In genomic region chr6:105282801-105283585, GRCh38 we compare ENCODE assay signal across 16 cellular contexts.
"Had no signal": no experiment of that assay in that cellular context is flagged by ENCODE, and none has a peak within 500 bp of the region (broad histone marks: within the 10 kb centered on the region; RNA-seq: fewer than 3 reads in every experiment).

No MANE protein-coding gene starts in this region.

- H3K4me1 Mint-ChIP-seq: central memory CD8-positive, alpha-beta T cell; nephron; stimulated activated naive B cell treated with anti-CD40 and anti-IgM and Interleukin-4, amounts not matched to agents 10 μg/mL and 1 μg/mL and 100 μg/mL, for 72 hours had no signal

- DNase-seq: activated CD4-positive, alpha-beta T cell treated with anti-CD3 and anti-CD28 coated beads, Interleukin-2, amount 50 U/mL, for 1 hour; activated CD4-positive, CD25-positive, alpha-beta regulatory T cell treated with anti-CD3 and anti-CD28 coated beads, Interleukin-2, amount 50 U/mL, for 72 hours; activated CD8-positive, alpha-beta memory T cell treated with anti-CD3 and anti-CD28 coated beads, Interleukin-2, amount 50 U/mL, for 4 hours; activated naive CD4-positive, alpha-beta T cell treated with anti-CD3 and anti-CD28 coated beads for 36 hours; activated T-cell treated with anti-CD3 and anti-CD28 coated beads, Interleukin-2, amount 50 U/mL, for 4 hours; aorta; colonic mucosa; erythroblast; foreskin melanocyte; heart left ventricle; left ventricle myocardium inferior; mammary epithelial cell; midbrain; stimulated activated naive B cell treated with anti-CD40 and anti-IgM and Interleukin-4, amounts not matched to agents 10 μg/mL and 1 μg/mL and 100 μg/mL, for 72 hours had no signal

- H3K9me3 Mint-ChIP-seq: activated naive CD4-positive, alpha-beta T cell treated with anti-CD3 and anti-CD28 coated beads for 36 hours; activated T-cell treated with anti-CD3 and anti-CD28 coated beads, Interleukin-2, amount 50 U/mL, for 4 hours; central memory CD8-positive, alpha-beta T cell; nephron had no signal

- H3K27me3 Mint-ChIP-seq: central memory CD8-positive, alpha-beta T cell; stimulated activated naive B cell treated with anti-CD40 and anti-IgM and Interleukin-4, amounts not matched to agents 10 μg/mL and 1 μg/mL and 100 μg/mL, for 72 hours had no signal

- H3K27ac Mint-ChIP-seq: activated naive CD4-positive, alpha-beta T cell treated with anti-CD3 and anti-CD28 coated beads for 36 hours; nephron; stimulated activated naive B cell treated with anti-CD40 and anti-IgM and Interleukin-4, amounts not matched to agents 10 μg/mL and 1 μg/mL and 100 μg/mL, for 72 hours had no signal

- H3K4me3 Mint-ChIP-seq: activated naive CD4-positive, alpha-beta T cell treated with anti-CD3 and anti-CD28 coated beads for 36 hours; activated T-cell treated with anti-CD3 and anti-CD28 coated beads, Interleukin-2, amount 50 U/mL, for 4 hours; central memory CD8-positive, alpha-beta T cell; nephron; stimulated activated naive B cell treated with anti-CD40 and anti-IgM and Interleukin-4, amounts not matched to agents 10 μg/mL and 1 μg/mL and 100 μg/mL, for 72 hours had no signal

- ATAC-seq: activated T-cell treated with anti-CD3 and anti-CD28 coated beads, Interleukin-2, amount 50 U/mL, for 4 hours; heart left ventricle; stimulated activated naive B cell treated with anti-CD40 and anti-IgM and Interleukin-4, amounts not matched to agents 10 μg/mL and 1 μg/mL and 100 μg/mL, for 72 hours had no signal
